ENCODE assay signal across 20 cellular contexts in genomic region chr3:178765472-178765871, GRCh38.
"Had no signal": no experiment of that assay in that cellular context is flagged by ENCODE, and none has a peak within 500 bp of the region (broad histone marks: within the 10 kb centered on the region; RNA-seq: fewer than 3 reads in every experiment).

No MANE protein-coding gene starts in this region.

- H3K27ac ChIP-seq: coronary artery, esophagus muscularis mucosa, foreskin keratinocyte, gastroesophageal sphincter, heart right ventricle, left lung, lower lobe of right lung had no signal

- FAIRE-seq: colon, endothelial cell of umbilical vein, frontal cortex, islet of Langerhans, keratinocyte had no signal

- H3K27me3 ChIP-seq: esophagus muscularis mucosa, foreskin keratinocyte, gastroesophageal sphincter, heart right ventricle, left lung had no signal

- H3K36me3 ChIP-seq: esophagus muscularis mucosa, gastroesophageal sphincter, heart right ventricle, left lung, lower lobe of right lung had no signal

- H3K4me1 ChIP-seq: foreskin keratinocyte, left lung, lower lobe of right lung had no signal

- H3K4me3 ChIP-seq: coronary artery, esophagus muscularis mucosa, gastroesophageal sphincter, heart right ventricle, left lung, lower lobe of right lung had no signal

- H3K9me3 ChIP-seq: esophagus muscularis mucosa, gastroesophageal sphincter, heart right ventricle, left lung, lower lobe of right lung had no signal

- DNase-seq: effector memory CD4-positive, alpha-beta T cell; head of caudate nucleus; heart right ventricle; hippocampal formation; left cardiac atrium; left lung; left ventricle myocardium superior; lower lobe of right lung; mesendoderm; midbrain; naive thymus-derived CD4-positive, alpha-beta T cell had no signal
